ENCODE assay signal across 16 cellular contexts in the genomic region with DNA sequence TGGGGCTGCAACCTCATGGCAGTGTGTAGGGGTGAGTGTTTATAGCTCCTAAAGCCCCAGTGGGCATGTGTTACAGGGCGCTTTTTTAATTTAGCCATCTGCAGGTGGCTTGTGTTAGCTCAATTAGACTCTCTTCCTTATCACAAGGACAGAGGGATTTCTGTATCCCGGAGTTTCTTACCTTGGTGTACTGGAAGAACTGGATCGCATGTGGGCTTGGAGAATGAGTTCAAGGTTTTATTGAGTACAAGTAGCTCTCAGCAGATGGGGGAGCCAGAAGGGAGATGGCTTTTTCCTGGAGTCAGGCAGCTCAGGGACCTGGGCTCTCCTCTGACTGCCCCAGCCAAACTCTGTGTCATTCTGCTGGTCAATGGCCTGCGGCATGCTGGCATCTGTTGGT.
"Had no signal": no experiment of that assay in that cellular context is flagged by ENCODE, and none has a peak within 500 bp of the region (broad histone marks: within the 10 kb centered on the region; RNA-seq: fewer than 3 reads in every experiment).

No MANE protein-coding gene starts in this region.

- H3K9me3 ChIP-seq: colonic mucosa, transverse colon had no signal

- H3K36me3 ChIP-seq: brain microvascular endothelial cell, colonic mucosa, transverse colon had no signal

- H3K27me3 ChIP-seq: brain microvascular endothelial cell, colonic mucosa, foreskin keratinocyte, transverse colon had no signal

- H3K27ac ChIP-seq: brain microvascular endothelial cell, colonic mucosa, foreskin keratinocyte, transverse colon had no signal

- H3K4me1 ChIP-seq: colonic mucosa had no signal

- DNase-seq: activated CD4-positive, alpha-beta T cell treated with anti-CD3 and anti-CD28 coated beads, Interleukin-2, amount 50 U/mL, for 1 hour; activated CD4-positive, CD25-positive, alpha-beta regulatory T cell treated with anti-CD3 and anti-CD28 coated beads, Interleukin-2, amount 50 U/mL, for 72 hours; activated CD8-positive, alpha-beta memory T cell treated with anti-CD3 and anti-CD28 coated beads, Interleukin-2, amount 50 U/mL, for 4 hours; activated naive CD4-positive, alpha-beta T cell treated with anti-CD3 and anti-CD28 coated beads, Interleukin-2, amount 50 U/mL, for 16 hours; activated T-cell treated with anti-CD3 and anti-CD28 coated beads, Interleukin-2, amount 50 U/mL, for 4 hours; aorta; brain microvascular endothelial cell; central memory CD4-positive, alpha-beta T cell; colonic mucosa; foreskin keratinocyte; hypothalamus; midbrain; stimulated activated CD4-positive, alpha-beta T cell treated with anti-CD3 and anti-CD28 coated beads, Interleukin-2, amount 100 ng/mL, for 24 hours; T1000; transverse colon had no signal

- H3K4me3 ChIP-seq: colonic mucosa, transverse colon had no signal

- ATAC-seq: activated T-cell treated with anti-CD3 and anti-CD28 coated beads, Interleukin-2, amount 50 U/mL, for 4 hours; foreskin keratinocyte; left lobe of liver had no signal
